ENCODE assay signal across 8 cellular contexts in genomic region chr12:52924764-52925716, GRCh38. TPM values are rescaled to one million over a fixed set of nuclear protein-coding genes. Genes with fewer than 3 reads are reported as not detected.
A peak's percentile ranks its signal among the peaks of the same experiment; 100 is the strongest.
DNase-seq lines count a peak whose midpoint lies in the region; ATAC-seq and FAIRE-seq lines count a peak whose summit lies in the region.

No MANE protein-coding gene starts in this region.

- no peaks in the 10 kb centered on the region for H3K9me3 ChIP-seq in small intestine (ENCODE audit: control insufficient read depth, low read depth)

- H3K36me3 ChIP-seq in H7 (replicated peaks; ENCODE audit: control insufficient read depth, insufficient read depth, low read length) (no peaks in the 10 kb centered on the region), small intestine (ENCODE audit: control insufficient read depth in 2 of 2, insufficient read depth in 2 of 2, low read length in 2 of 2) (no peaks in the 10 kb centered on the region)

- no peak overlapping the region for H3K4me3 ChIP-seq in H7 (ENCODE audit: insufficient read depth, low read depth, low read length)
- H3K4me3 ChIP-seq in small intestine (ENCODE audit: low read depth in 1 of 2, low read length in 2 of 2), result no peak overlapping the region

- DNase-seq in H7 (peak; percentile 31), T1000 (lab: John Stamatoyannopoulos, UW) (peak; percentile 88), glomerular endothelial cell (ENCODE audit: extremely low read depth, low read depth, low spot score) (peak; percentile 66), small intestine (peak; percentile 91), putamen (ENCODE audit: low spot score) (no peak), retina (no peak), RKO (ENCODE audit: low spot score) (no peak)

- 26 to 58% (median 40%) methylated on average over 11 of the region's 11 CpGs for WGBS in small intestine, 3 donors

- FAIRE-seq in small intestine (lab: Jason Lieb, UNC), result no peak

- H3K27ac ChIP-seq in small intestine (ENCODE audit: low read depth in 1 of 2, low read length in 1 of 2), result peak overlapping the region; percentile 98

- ATAC-seq in HG02885 (IDR thresholded peaks at IDR 0.05; ENCODE audit: poor library complexity, unreplicated experiment), result no peak

- H3K4me1 ChIP-seq in small intestine (ENCODE audit: control insufficient read depth in 2 of 2, insufficient read depth in 1 of 2, low read depth in 1 of 2, low read length in 1 of 2), result peaks cover 0 to 2% of the 10 kb centered on the region in 2 donors

- H3K27me3 ChIP-seq in H7 (ENCODE audit: control insufficient read depth, insufficient read depth, low read length) (no peaks in the 10 kb centered on the region), small intestine (ENCODE audit: control insufficient read depth in 2 of 2, insufficient read depth in 2 of 2, low read length in 2 of 2) (no peaks in the 10 kb centered on the region)

RNA-seq across cellular contexts. Expression of gene KRT8, which starts 20.2 kb away (rescaled TPM):
- 318 and 445 TPM in 2 replicates for total RNA-seq in H7 (2014; rRNA removed; shearing (Covaris generic))
- total RNA-seq in glomerular endothelial cell, result 43.1 and 79.8 TPM in 2 replicates
- polyA plus RNA-seq in small intestine, result 1,000 to 10,000 TPM; 2,417 to 3,002 (median 2,429) TPM

RNA-seq across cellular contexts. Expression of gene KRT18, which starts 23.9 kb away (rescaled TPM):
- total RNA-seq in H7 (2014; rRNA removed; shearing (Covaris generic)), result 578 and 613 TPM in 2 replicates
- total RNA-seq in glomerular endothelial cell, result 297 and 429 TPM in 2 replicates
- 100 to 1,000 TPM; 484 to 728 (median 496) TPM for polyA plus RNA-seq in small intestine

Comparison
In these comparisons a context has a peak if more than half of its experiments do, and no peak if none do; other contexts are left out.
1. DNase-seq: peak in H7 (single experiment), T1000 (single experiment), glomerular endothelial cell (single experiment) and small intestine (single experiment); none in putamen (single experiment), retina (single experiment) and RKO (single experiment).